Comparison of ENCODE assay signal across 8 cellular contexts in the genomic region with DNA sequence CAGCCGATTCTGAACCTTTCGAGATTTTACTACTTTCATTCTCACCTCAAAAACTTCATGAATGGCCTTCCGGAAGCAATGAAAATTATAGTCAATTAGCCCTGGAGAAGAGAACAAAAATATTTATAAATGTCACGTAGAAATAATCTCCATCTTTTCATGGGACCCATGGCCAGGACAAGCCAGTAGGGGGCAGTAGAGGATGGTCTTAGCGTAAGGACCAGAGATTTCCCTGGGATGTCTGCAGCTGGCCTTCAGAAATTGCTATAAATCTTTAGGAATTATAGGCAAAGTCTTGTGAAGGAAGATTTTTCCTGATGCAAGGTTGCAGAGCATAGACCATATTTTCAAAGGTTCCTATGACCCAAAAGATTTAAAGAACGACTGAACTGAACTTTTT. TPM values are rescaled to one million over a fixed set of nuclear protein-coding genes. Genes with fewer than 3 reads are reported as not detected.
A peak's percentile ranks its signal among the peaks of the same experiment; 100 is the strongest.
DNase-seq lines count a peak whose midpoint lies in the region; ATAC-seq, FAIRE-seq and TF ChIP-seq lines count a peak whose summit lies in the region.

No MANE protein-coding gene starts in this region.

- H2BK5ac ChIP-seq in neuronal stem cell (ENCODE audit: low read length): no peak overlapping the region

- H3K27me3 ChIP-seq in fibroblast of lung (ENCODE audit: control insufficient read depth, insufficient read depth, low read length): no peaks in the 10 kb centered on the region
- H3K27me3 ChIP-seq in neuronal stem cell (ENCODE audit: control insufficient read depth in 3 of 3, insufficient read depth in 3 of 3, low read depth in 1 of 3, low read length in 3 of 3): no peaks in the 10 kb centered on the region
- H3K27me3 ChIP-seq in upper lobe of right lung: no peaks in the 10 kb centered on the region

- intact Hi-C loops in upper lobe of right lung (cut with DNase I): no loop called here

- no peaks in the 10 kb centered on the region for H3K79me1 ChIP-seq in neuronal stem cell (ENCODE audit: low read depth, low read length)

- no peak for TF ChIP-seq POLR2A in A549 (IDR thresholded peaks at IDR 0.05; ENCODE audit: low read length)

- no peak overlapping the region for H3K23ac ChIP-seq in neuronal stem cell (ENCODE audit: low read depth, low read length, poor library complexity)

- ATAC-seq in A549 (peak; percentile 61 to 73; a peak in 4 of 6 replicates), upper lobe of right lung (peak; percentile 73), GM18519 (IDR thresholded peaks at IDR 0.05; ENCODE audit: low FRiP score, unreplicated experiment) (no peak)

- no peak overlapping the region for H4K8ac ChIP-seq in neuronal stem cell (ENCODE audit: low read depth, low read length)

- no peak overlapping the region for H4K91ac ChIP-seq in neuronal stem cell (ENCODE audit: low read depth, low read length, poor library complexity)

- H4K20me1 ChIP-seq in fibroblast of lung (ENCODE audit: control insufficient read depth, extremely low read depth, insufficient read depth, low read length): no peaks in the 10 kb centered on the region

- H3K4ac ChIP-seq in neuronal stem cell (ENCODE audit: low read length): no peak overlapping the region

- POLR2A ChIA-PET in A549 (lab: Yijun Ruan, JAX): no interaction called here

- CTCF ChIA-PET in A549 (lab: Yijun Ruan, JAX): interaction anchor here (0.7 to 2.2 kb wide), 7 partner anchors 9 to 57 kb away, joined by 3 to 11 read pairs (median 4); no protein-coding TSS in a partner anchor

- no peaks in the 10 kb centered on the region for H3K36me3 ChIP-seq in fibroblast of lung (ENCODE audit: control insufficient read depth, insufficient read depth, low read length)
- H3K36me3 ChIP-seq in neuronal stem cell (replicated peaks in 1 of 2; ENCODE audit: control insufficient read depth in 2 of 2, insufficient read depth in 2 of 2, low read length in 2 of 2): peaks cover 2 to 43% of the 10 kb centered on the region in 2 donors
- no peaks in the 10 kb centered on the region for H3K36me3 ChIP-seq in upper lobe of right lung

- H3K4me3 ChIP-seq in A549: no peak overlapping the region
- H3K4me3 ChIP-seq in fibroblast of lung (replicated peaks in 1 of 4; ENCODE audit: control extremely low read depth in 1 of 4, insufficient read depth in 1 of 4, low read depth in 3 of 4, low read length in 4 of 4): no peak overlapping the region
- H3K4me3 ChIP-seq in neuronal stem cell (ENCODE audit: low read length in 2 of 2): no peak overlapping the region
- no peak overlapping the region for H3K4me3 ChIP-seq in upper lobe of right lung

- 4% methylated on average over 6 of the region's 6 CpGs for WGBS in A549 (ENCODE audit: missing lambda C conversion rate)
- no CpG with 5 or more reads among the region's 6 CpGs for WGBS in neuronal stem cell (ENCODE audit: extremely low coverage in 2 of 2, insufficient read length in 2 of 2, insufficient replicate concordance in 1 of 2), 2 donors

- H3K9me3 ChIP-seq in A549 (no peaks in the 10 kb centered on the region), fibroblast of lung (ENCODE audit: control insufficient read depth, insufficient read depth, low read depth, low read length) (no peaks in the 10 kb centered on the region), neuronal stem cell (replicated peaks in 1 of 2; ENCODE audit: control insufficient read depth in 2 of 2, insufficient read depth in 1 of 2, low read depth in 1 of 2, low read length in 2 of 2) (no peaks in the 10 kb centered on the region), upper lobe of right lung (no peaks in the 10 kb centered on the region)

- TF ChIP-seq EP300 in A549 (IDR thresholded peaks at IDR 0.05): no peak

- H3K9ac ChIP-seq in fibroblast of lung (ENCODE audit: insufficient read depth, low read length) (no peak overlapping the region), neuronal stem cell (ENCODE audit: low read depth, low read length, poor library complexity) (no peak overlapping the region)

- no peak overlapping the region for H2BK12ac ChIP-seq in neuronal stem cell (ENCODE audit: low read length)

- no peak overlapping the region for H2AFZ ChIP-seq in fibroblast of lung (ENCODE audit: low read length)
- no peak overlapping the region for H2AFZ ChIP-seq in neuronal stem cell (ENCODE audit: low read length)

- DNase-seq in A549 (ENCODE audit: low read depth in 1 of 2, low spot score in 1 of 2) (peak; percentile 35 to 54), NCI-H69 (lab: John Stamatoyannopoulos, UW) (peak; percentile 78), activated T-cell treated with anti-CD3 and anti-CD28 coated beads for 4 hours (peak; percentile 58), fibroblast of lung (ENCODE audit: low read depth in 2 of 2) (peak; percentile 30 to 65), neuronal stem cell (ENCODE audit: low spot score) (peak; percentile 62), upper lobe of right lung (no peak)

- H3K14ac ChIP-seq in neuronal stem cell (ENCODE audit: low read length): no peak overlapping the region

- TF ChIP-seq CTCF in A549 (IDR thresholded peaks at IDR 0.05): peak; percentile 68
- TF ChIP-seq CTCF in GM12873 (IDR thresholded peaks at IDR 0.05; ENCODE audit: insufficient read depth, low read depth, low read length, missing control alignments): peak; percentile 81
- peak; percentile 75 to 91 for TF ChIP-seq CTCF in fibroblast of lung (conservative IDR thresholded peaks at IDR 0.05 in 1 of 2, IDR thresholded peaks at IDR 0.05 in 1 of 2; ENCODE audit: low read depth in 1 of 2, low read length in 2 of 2)
- TF ChIP-seq CTCF in upper lobe of right lung (IDR thresholded peaks at IDR 0.05): peak; percentile 83

- H3K4me2 ChIP-seq in A549 (peak overlapping the region; percentile 53; the same call in 2 of the 3 replicates), fibroblast of lung (ENCODE audit: extremely low read depth, insufficient read depth, low read length) (no peak overlapping the region), neuronal stem cell (ENCODE audit: insufficient read depth, low read length, poor library complexity, severe bottlenecking) (no peak overlapping the region)

- no peak for FAIRE-seq in A549 (lab: Jason Lieb, UNC)

- peak; percentile 53 to 65 for TF ChIP-seq RAD21 in A549 (conservative IDR thresholded peaks at IDR 0.05 in 1 of 2, IDR thresholded peaks at IDR 0.05 in 1 of 2)

- no peaks in the 10 kb centered on the region for H3K79me2 ChIP-seq in fibroblast of lung (ENCODE audit: control insufficient read depth, insufficient read depth, low read length)

- H2BK15ac ChIP-seq in neuronal stem cell (ENCODE audit: low read length): no peak overlapping the region

- H2BK120ac ChIP-seq in neuronal stem cell (ENCODE audit: low read depth, low read length): no peak overlapping the region

- H3K4me1 ChIP-seq in A549 (no peaks in the 10 kb centered on the region), fibroblast of lung (ENCODE audit: control insufficient read depth, extremely low read depth, insufficient read depth, low read length) (peaks cover 2% of the 10 kb centered on the region), neuronal stem cell (ENCODE audit: control insufficient read depth in 2 of 2, insufficient read depth in 1 of 2, low read depth in 1 of 2, low read length in 2 of 2) (no peaks in the 10 kb centered on the region), upper lobe of right lung (peaks cover 11% of the 10 kb centered on the region)

- no peak overlapping the region for H3K27ac ChIP-seq in A549
- no peak overlapping the region for H3K27ac ChIP-seq in fibroblast of lung (ENCODE audit: insufficient read depth, low read length)
- no peak overlapping the region for H3K27ac ChIP-seq in neuronal stem cell (replicated peaks; ENCODE audit: low read length)
- no peak overlapping the region for H3K27ac ChIP-seq in upper lobe of right lung

- H3K18ac ChIP-seq in neuronal stem cell (ENCODE audit: low read length): no peak overlapping the region

- H2AK5ac ChIP-seq in neuronal stem cell (ENCODE audit: low read depth, low read length): no peak overlapping the region

TF ChIP-seq in A549, 52 proteins besides CTCF, POLR2A, EP300 and RAD21 (continues in another document):
- TF ChIP-seq SMC3 (IDR thresholded peaks at IDR 0.05): 0 out of 3 replicates have a peak, but pooled peaks have one; percentile 17

RNA-seq across cellular contexts. Expression of gene UBE2J1, which starts 15.6 kb away (rescaled TPM):
- polyA plus RNA-seq in A549 (2011; rRNA removed) (26.6 and 32.7 TPM in 2 replicates), A549 (2017; fragmentation: RNase III; extraction: RNeasy Plus Mini Kit Qiagen cat#74134 plus additional on column Dnase treatment) (12.6 to 13.3 TPM (median 12.7 TPM) in 3 replicates), fibroblast of lung (45.1 and 53.6 TPM in 2 replicates)
- 6.4 and 7.9 TPM in 2 replicates for polyA plus RNA-seq in A549 (2012; cell fraction: cytosol; rRNA removed)
- 2.2 and 3.7 TPM in 2 replicates for polyA plus RNA-seq in A549 (2012; cell fraction: nucleus; rRNA removed)
- 12.3 and 13.3 TPM in 2 replicates for polyA minus RNA-seq in A549 (2011; rRNA and poly(A)+ RNA removed)
- total RNA-seq in fibroblast of lung (22.6 and 27.6 TPM in 2 replicates), upper lobe of right lung (42.7 TPM)
- polyA plus RNA-seq in fibroblast of lung (2012): 30.7 and 35.1 TPM in 2 replicates
- polyA minus RNA-seq in fibroblast of lung (ENCODE audit: low replicate concordance): 7.5 and 8.2 TPM in 2 replicates
- 30.2 TPM for polyA plus RNA-seq in neuronal stem cell (2013, experiment 1 of 2)
- polyA plus RNA-seq in neuronal stem cell (2013, experiment 2 of 2): 31.5 TPM

RNA-seq across cellular contexts. Expression of gene RRAGD, which starts 44.0 kb away (rescaled TPM):
- polyA plus RNA-seq in A549 (2011; rRNA removed) (0.72 and 1.2 TPM in 2 replicates), A549 (2017; fragmentation: RNase III; extraction: RNeasy Plus Mini Kit Qiagen cat#74134 plus additional on column Dnase treatment) (0.58 to 1.2 TPM (median 0.79 TPM) in 3 replicates), fibroblast of lung (0.07 and 0.08 TPM in 2 replicates)
- 0.15 and 0.29 TPM in 2 replicates for polyA plus RNA-seq in A549 (2012; cell fraction: cytosol; rRNA removed)
- polyA plus RNA-seq in A549 (2012; cell fraction: nucleus; rRNA removed): 0.07 and 0.13 TPM in 2 replicates
- 0.58 and 0.66 TPM in 2 replicates for polyA minus RNA-seq in A549 (2011; rRNA and poly(A)+ RNA removed)
- total RNA-seq in fibroblast of lung (1.8 TPM in 2 replicates), upper lobe of right lung (44.0 TPM)
- 0.23 TPM in 1 of 2 replicates, not detected in the other for polyA plus RNA-seq in fibroblast of lung (2012)
- polyA minus RNA-seq in fibroblast of lung (ENCODE audit: low replicate concordance): not detected in 2 replicates
- polyA plus RNA-seq in neuronal stem cell (2013, experiment 1 of 2): 7.7 TPM
- 7.7 TPM for polyA plus RNA-seq in neuronal stem cell (2013, experiment 2 of 2)

RNA-seq across cellular contexts. Expression of gene GABRR2, which starts 53.0 kb away (rescaled TPM):
- polyA plus RNA-seq in A549 (2011; rRNA removed): 0.09 and 0.12 TPM in 2 replicates
- 0.04 and 0.07 TPM in 2 replicates for polyA plus RNA-seq in A549 (2012; cell fraction: cytosol; rRNA removed)
- 0.21 and 0.23 TPM in 2 replicates for polyA plus RNA-seq in A549 (2012; cell fraction: nucleus; rRNA removed)
- polyA plus RNA-seq in A549 (2017; fragmentation: RNase III; extraction: RNeasy Plus Mini Kit Qiagen cat#74134 plus additional on column Dnase treatment): 0.05 to 0.21 TPM (median 0.08 TPM) in 3 replicates
- polyA minus RNA-seq in A549 (2011; rRNA and poly(A)+ RNA removed): not detected in 2 replicates
- total RNA-seq in fibroblast of lung: 0.17 and 0.26 TPM in 2 replicates
- polyA plus RNA-seq in fibroblast of lung: 0.05 TPM in 2 replicates
- 0.07 TPM in 1 of 2 replicates, not detected in the other for polyA plus RNA-seq in fibroblast of lung (2012)
- not detected in 2 replicates for polyA minus RNA-seq in fibroblast of lung (ENCODE audit: low replicate concordance)
- 0.11 TPM for polyA plus RNA-seq in neuronal stem cell (2013, experiment 1 of 2)
- polyA plus RNA-seq in neuronal stem cell (2013, experiment 2 of 2): 0.08 TPM
- 1.4 TPM for total RNA-seq in upper lobe of right lung

Comparison
In these comparisons a context has a peak if more than half of its experiments do, and no peak if none do; other contexts are left out.
1. RNA of gene RRAGD, which starts 44.0 kb away (total RNA-seq): 44.0 TPM in upper lobe of right lung (single experiment); 1.8 TPM in fibroblast of lung; every median in the first group is over 10 times any median in the second.
2. Peak in every context shown above with its lines, with median percentiles within 50 percentile points of each other: CTCF ChIP-seq.